Comparison of ENCODE assay signal across 1 cellular context in genomic region chr19:40425450-40426287, GRCh38.
A peak's percentile ranks its signal among the peaks of the same experiment; 100 is the strongest.
TF ChIP-seq lines count a peak whose summit lies in the region.

A gene with protein sequence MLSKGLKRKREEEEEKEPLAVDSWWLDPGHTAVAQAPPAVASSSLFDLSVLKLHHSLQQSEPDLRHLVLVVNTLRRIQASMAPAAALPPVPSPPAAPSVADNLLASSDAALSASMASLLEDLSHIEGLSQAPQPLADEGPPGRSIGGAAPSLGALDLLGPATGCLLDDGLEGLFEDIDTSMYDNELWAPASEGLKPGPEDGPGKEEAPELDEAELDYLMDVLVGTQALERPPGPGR (minus strand): TSS chr19:40425992. CDS start chr19:40423546, 2,446 bp downstream.

TF ChIP-seq in HepG2, 621 proteins besides CTCF, POLR2A, EP300 and RAD21 (continued from another document and continues in another):
- TF ChIP-seq, protein P1, sequence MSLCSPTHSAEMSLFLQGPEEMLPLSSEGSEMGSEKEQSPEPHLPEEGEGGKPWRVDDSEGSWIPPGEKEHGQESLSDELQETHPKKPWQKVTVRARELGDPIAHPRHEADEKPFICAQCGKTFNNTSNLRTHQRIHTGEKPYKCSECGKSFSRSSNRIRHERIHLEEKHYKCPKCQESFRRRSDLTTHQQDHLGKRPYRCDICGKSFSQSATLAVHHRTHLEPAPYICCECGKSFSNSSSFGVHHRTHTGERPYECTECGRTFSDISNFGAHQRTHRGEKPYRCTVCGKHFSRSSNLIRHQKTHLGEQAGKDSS (CRISPR knock-in tag; IDR thresholded peaks at IDR 0.05; ENCODE audit: borderline replicate concordance, low read depth): no peak; the same call in 1 of the 2 replicates
- TF ChIP-seq ZNF317 (CRISPR knock-in tag; IDR thresholded peaks at IDR 0.05) (no peak), ARID4A (CRISPR knock-in tag; IDR thresholded peaks at IDR 0.05; ENCODE audit: borderline replicate concordance) (peak; percentile 73; the same call in 1 of the 2 replicates), PRPF4 (IDR thresholded peaks at IDR 0.05; ENCODE audit: low read depth, low read length, poor library complexity, severe bottlenecking) (no peak), ZNF44 (CRISPR knock-in tag; IDR thresholded peaks at IDR 0.05) (no peak; the same call in 1 of the 2 replicates), MEIS1 (CRISPR knock-in tag; IDR thresholded peaks at IDR 0.05; ENCODE audit: borderline replicate concordance) (no peak), THYN1 (CRISPR knock-in tag; IDR thresholded peaks at IDR 0.05; ENCODE audit: borderline replicate concordance, low read depth) (no peak), CERS6 (CRISPR knock-in tag; IDR thresholded peaks at IDR 0.05) (no peak), ZNF121 (CRISPR knock-in tag; IDR thresholded peaks at IDR 0.05) (peak; percentile 31; the same call in 1 of the 2 replicates), ZSCAN20 (CRISPR knock-in tag; IDR thresholded peaks at IDR 0.05; ENCODE audit: borderline replicate concordance) (no peak; the same call in 1 of the 2 replicates), ARNT2 (CRISPR knock-in tag; IDR thresholded peaks at IDR 0.05; ENCODE audit: low read depth) (no peak), ZNF773 (CRISPR knock-in tag; IDR thresholded peaks at IDR 0.05; ENCODE audit: borderline replicate concordance) (no peak), SETDB1 (CRISPR knock-in tag; IDR thresholded peaks at IDR 0.05; ENCODE audit: borderline replicate concordance) (no peak), ZNF766 (CRISPR knock-in tag; IDR thresholded peaks at IDR 0.05; ENCODE audit: borderline replicate concordance) (no peak), NFKB2 (CRISPR knock-in tag; IDR thresholded peaks at IDR 0.05; ENCODE audit: borderline replicate concordance) (no peak; the same call in 1 of the 2 replicates), MAF1 (CRISPR knock-in tag; IDR thresholded peaks at IDR 0.05; ENCODE audit: borderline replicate concordance) (no peak), ZNF577 (CRISPR knock-in tag; IDR thresholded peaks at IDR 0.05; ENCODE audit: borderline replicate concordance, low read depth) (no peak), IKZF5 (CRISPR knock-in tag; IDR thresholded peaks at IDR 0.05) (peak; percentile 29; the same call in 1 of the 2 replicates), HIC2 (CRISPR knock-in tag; IDR thresholded peaks at IDR 0.05; ENCODE audit: low read depth) (no peak; the same call in 1 of the 2 replicates), PATZ1 (CRISPR knock-in tag; IDR thresholded peaks at IDR 0.05) (peak; percentile 60), ELF3 (CRISPR knock-in tag; IDR thresholded peaks at IDR 0.05) (peak; percentile 62; the same call in 1 of the 2 replicates), MYPOP (CRISPR knock-in tag; IDR thresholded peaks at IDR 0.05) (no peak), SIX1 (CRISPR knock-in tag; IDR thresholded peaks at IDR 0.05; ENCODE audit: borderline replicate concordance) (no peak)
- TF ChIP-seq, protein P2, sequence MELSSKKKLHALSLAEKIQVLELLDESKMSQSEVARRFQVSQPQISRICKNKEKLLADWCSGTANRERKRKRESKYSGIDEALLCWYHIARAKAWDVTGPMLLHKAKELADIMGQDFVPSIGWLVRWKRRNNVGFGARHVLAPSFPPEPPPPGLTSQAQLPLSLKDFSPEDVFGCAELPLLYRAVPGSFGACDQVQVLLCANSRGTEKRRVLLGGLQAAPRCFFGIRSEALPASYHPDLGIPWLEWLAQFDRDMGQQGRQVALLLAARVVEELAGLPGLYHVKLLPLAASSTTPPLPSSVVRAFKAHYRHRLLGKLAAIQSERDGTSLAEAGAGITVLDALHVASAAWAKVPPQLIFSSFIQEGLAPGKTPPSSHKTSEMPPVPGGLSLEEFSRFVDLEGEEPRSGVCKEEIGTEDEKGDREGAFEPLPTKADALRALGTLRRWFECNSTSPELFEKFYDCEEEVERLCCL (CRISPR knock-in tag; IDR thresholded peaks at IDR 0.05; ENCODE audit: borderline replicate concordance): no peak
- TF ChIP-seq, protein P3, sequence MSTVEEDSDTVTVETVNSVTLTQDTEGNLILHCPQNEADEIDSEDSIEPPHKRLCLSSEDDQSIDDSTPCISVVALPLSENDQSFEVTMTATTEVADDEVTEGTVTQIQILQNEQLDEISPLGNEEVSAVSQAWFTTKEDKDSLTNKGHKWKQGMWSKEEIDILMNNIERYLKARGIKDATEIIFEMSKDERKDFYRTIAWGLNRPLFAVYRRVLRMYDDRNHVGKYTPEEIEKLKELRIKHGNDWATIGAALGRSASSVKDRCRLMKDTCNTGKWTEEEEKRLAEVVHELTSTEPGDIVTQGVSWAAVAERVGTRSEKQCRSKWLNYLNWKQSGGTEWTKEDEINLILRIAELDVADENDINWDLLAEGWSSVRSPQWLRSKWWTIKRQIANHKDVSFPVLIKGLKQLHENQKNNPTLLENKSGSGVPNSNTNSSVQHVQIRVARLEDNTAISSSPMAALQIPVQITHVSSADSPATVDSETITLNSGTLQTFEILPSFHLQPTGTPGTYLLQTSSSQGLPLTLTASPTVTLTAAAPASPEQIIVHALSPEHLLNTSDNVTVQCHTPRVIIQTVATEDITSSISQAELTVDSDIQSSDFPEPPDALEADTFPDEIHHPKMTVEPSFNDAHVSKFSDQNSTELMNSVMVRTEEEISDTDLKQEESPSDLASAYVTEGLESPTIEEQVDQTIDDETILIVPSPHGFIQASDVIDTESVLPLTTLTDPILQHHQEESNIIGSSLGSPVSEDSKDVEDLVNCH (CRISPR knock-in tag; IDR thresholded peaks at IDR 0.05): no peak
- TF ChIP-seq, protein P4, sequence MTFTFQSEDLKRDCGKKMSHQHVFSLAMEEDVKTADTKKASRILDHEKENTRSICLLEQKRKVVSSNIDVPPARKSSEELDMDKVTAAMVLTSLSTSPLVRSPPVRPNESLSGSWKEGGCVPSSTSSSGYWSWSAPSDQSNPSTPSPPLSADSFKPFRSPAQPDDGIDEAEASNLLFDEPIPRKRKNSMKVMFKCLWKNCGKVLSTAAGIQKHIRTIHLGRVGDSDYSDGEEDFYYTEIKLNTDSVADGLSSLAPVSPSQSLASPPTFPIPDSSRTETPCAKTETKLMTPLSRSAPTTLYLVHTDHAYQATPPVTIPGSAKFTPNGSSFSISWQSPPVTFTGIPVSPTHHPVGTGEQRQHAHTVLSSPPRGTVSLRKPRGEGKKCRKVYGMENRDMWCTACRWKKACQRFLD (CRISPR knock-in tag; IDR thresholded peaks at IDR 0.05; ENCODE audit: borderline replicate concordance): no peak; the same call in 1 of the 2 replicates
- TF ChIP-seq, protein P5, sequence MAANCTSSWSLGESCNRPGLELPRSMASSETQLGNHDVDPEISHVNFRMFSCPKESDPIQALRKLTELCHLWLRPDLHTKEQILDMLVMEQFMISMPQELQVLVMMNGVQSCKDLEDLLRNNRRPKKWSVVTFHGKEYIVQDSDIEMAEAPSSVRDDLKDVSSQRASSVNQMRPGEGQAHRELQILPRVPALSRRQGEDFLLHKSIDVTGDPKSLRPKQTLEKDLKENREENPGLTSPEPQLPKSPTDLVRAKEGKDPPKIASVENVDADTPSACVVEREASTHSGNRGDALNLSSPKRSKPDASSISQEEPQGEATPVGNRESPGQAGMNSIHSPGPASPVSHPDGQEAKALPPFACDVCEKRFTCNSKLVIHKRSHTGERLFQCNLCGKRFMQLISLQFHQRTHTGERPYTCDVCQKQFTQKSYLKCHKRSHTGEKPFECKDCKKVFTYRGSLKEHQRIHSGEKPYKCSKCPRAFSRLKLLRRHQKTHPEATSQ (CRISPR knock-in tag; IDR thresholded peaks at IDR 0.05; ENCODE audit: borderline replicate concordance): no peak
